Comparison of ENCODE assay signal across 8 cellular contexts in genomic region chr11:125871391-125872137, GRCh38. TPM values are rescaled to one million over a fixed set of nuclear protein-coding genes. Genes with fewer than 3 reads are reported as not detected.
DNase-seq lines count a peak whose midpoint lies in the region; ATAC-seq and TF ChIP-seq lines count a peak whose summit lies in the region.

No MANE protein-coding gene starts in this region.

- H3K27ac ChIP-seq in GM23338 (ENCODE audit: low read depth) = no peak overlapping the region

- H3K4me3 ChIP-seq in AG09309 (ENCODE audit: control insufficient read depth, low read depth, low read length) (no peak overlapping the region), GM23338 (no peak overlapping the region), fibroblast of mammary gland (ENCODE audit: control insufficient read depth, low read depth, low read length) (no peak overlapping the region)

- DNase-seq in AG09309 (ENCODE audit: low read depth) (no peak), GM23338 (ENCODE audit: low spot score) (peak; percentile 86), SKM-1 treated with dmso at 0.1 percent for 144 hours (lab: John Stamatoyannopoulos, UW; ENCODE audit: unreplicated experiment) (peak; percentile 53), fibroblast of mammary gland (ENCODE audit: low read depth) (peak; percentile 42), KG1 (lab: John Stamatoyannopoulos, UW) (no peak)

- H3K27me3 ChIP-seq in GM23338 (ENCODE audit: insufficient read depth) = no peaks in the 10 kb centered on the region

- H3K36me3 ChIP-seq in GM23338 (ENCODE audit: insufficient read depth) = no peaks in the 10 kb centered on the region; the same call in 1 of the 2 replicates

- no peak overlapping the region for H3K4me3 Mint-ChIP-seq in GM23338
- H3K4me3 Mint-ChIP-seq in stimulated activated memory B cell treated with anti-CD40 and anti-IgM and Interleukin-4, amounts not matched to agents 10 μg/mL and 1 μg/mL and 100 μg/mL, for 72 hours = no peak overlapping the region

- no peak overlapping the region for H3K27ac Mint-ChIP-seq in GM23338
- peak overlapping the region; percentile 36 for H3K27ac Mint-ChIP-seq in stimulated activated memory B cell treated with anti-CD40 and anti-IgM and Interleukin-4, amounts not matched to agents 10 μg/mL and 1 μg/mL and 100 μg/mL, for 72 hours

- H3K36me3 Mint-ChIP-seq in GM23338 (ENCODE audit: low read depth) = peaks cover 10% of the 10 kb centered on the region
- H3K36me3 Mint-ChIP-seq in stimulated activated memory B cell treated with anti-CD40 and anti-IgM and Interleukin-4, amounts not matched to agents 10 μg/mL and 1 μg/mL and 100 μg/mL, for 72 hours = peaks cover 18% of the 10 kb centered on the region

- H2AFZ ChIP-seq in GM23338 = no peak overlapping the region

- no peaks in the 10 kb centered on the region for H3K79me2 ChIP-seq in GM23338 (replicated peaks; ENCODE audit: insufficient read depth)

- H3K4me2 ChIP-seq in GM23338 = no peak overlapping the region

- peak; percentile 79 for ATAC-seq in GM23338
- ATAC-seq in stimulated activated memory B cell treated with anti-CD40 and anti-IgM and Interleukin-4, amounts not matched to agents 10 μg/mL and 1 μg/mL and 100 μg/mL, for 72 hours = no peak
- no peak for ATAC-seq in HG02970 (IDR thresholded peaks at IDR 0.05; ENCODE audit: low FRiP score, unreplicated experiment)
- ATAC-seq in GM21737 (IDR thresholded peaks at IDR 0.05; ENCODE audit: unreplicated experiment) = no peak

- H3K4me1 ChIP-seq in GM23338 (ENCODE audit: insufficient read depth) = no peaks in the 10 kb centered on the region

- no peaks in the 10 kb centered on the region for H4K20me1 ChIP-seq in GM23338 (replicated peaks; ENCODE audit: insufficient read depth)

- peaks cover 3% of the 10 kb centered on the region for H3K27me3 Mint-ChIP-seq in GM23338 (ENCODE audit: insufficient read depth, low read depth, poor library complexity)
- no peaks in the 10 kb centered on the region for H3K27me3 Mint-ChIP-seq in stimulated activated memory B cell treated with anti-CD40 and anti-IgM and Interleukin-4, amounts not matched to agents 10 μg/mL and 1 μg/mL and 100 μg/mL, for 72 hours

- no peaks in the 10 kb centered on the region for H3F3A ChIP-seq in GM23338 (replicated peaks; ENCODE audit: low read depth)

- H3K9me2 ChIP-seq in GM23338 (ENCODE audit: insufficient read depth) = no peaks in the 10 kb centered on the region

- H3K4me1 Mint-ChIP-seq in GM23338 = 0 out of 3 replicates have a peak, but pooled peaks cover 2% of the 10 kb centered on the region
- peaks cover 10% of the 10 kb centered on the region for H3K4me1 Mint-ChIP-seq in stimulated activated memory B cell treated with anti-CD40 and anti-IgM and Interleukin-4, amounts not matched to agents 10 μg/mL and 1 μg/mL and 100 μg/mL, for 72 hours

- peaks cover 14% of the 10 kb centered on the region; the same call in 2 of the 3 replicates for H3K9me3 Mint-ChIP-seq in GM23338
- peaks cover 14% of the 10 kb centered on the region for H3K9me3 Mint-ChIP-seq in stimulated activated memory B cell treated with anti-CD40 and anti-IgM and Interleukin-4, amounts not matched to agents 10 μg/mL and 1 μg/mL and 100 μg/mL, for 72 hours

- peak; percentile 67 for TF ChIP-seq CTCF in AG09309 (IDR thresholded peaks at IDR 0.05; ENCODE audit: control insufficient read depth, insufficient read depth, low read depth, low read length, missing control alignments)
- peak; percentile 78 to 89 for TF ChIP-seq CTCF in GM23338 (conservative IDR thresholded peaks at IDR 0.05; ENCODE audit: low read depth in 2 of 2)
- peak; percentile 61 for TF ChIP-seq CTCF in fibroblast of mammary gland (conservative IDR thresholded peaks at IDR 0.05; ENCODE audit: control insufficient read depth, insufficient read depth, low read depth, low read length)

TF ChIP-seq in GM23338, 12 proteins besides CTCF, POLR2A, EP300 and RAD21:
- TF ChIP-seq ETS1 (IDR thresholded peaks at IDR 0.05) (no peak), POLR2AphosphoS5 (IDR thresholded peaks at IDR 0.05; ENCODE audit: low read depth) (no peak), NANOG (IDR thresholded peaks at IDR 0.05; ENCODE audit: borderline replicate concordance) (no peak)
- TF ChIP-seq, protein P1, sequence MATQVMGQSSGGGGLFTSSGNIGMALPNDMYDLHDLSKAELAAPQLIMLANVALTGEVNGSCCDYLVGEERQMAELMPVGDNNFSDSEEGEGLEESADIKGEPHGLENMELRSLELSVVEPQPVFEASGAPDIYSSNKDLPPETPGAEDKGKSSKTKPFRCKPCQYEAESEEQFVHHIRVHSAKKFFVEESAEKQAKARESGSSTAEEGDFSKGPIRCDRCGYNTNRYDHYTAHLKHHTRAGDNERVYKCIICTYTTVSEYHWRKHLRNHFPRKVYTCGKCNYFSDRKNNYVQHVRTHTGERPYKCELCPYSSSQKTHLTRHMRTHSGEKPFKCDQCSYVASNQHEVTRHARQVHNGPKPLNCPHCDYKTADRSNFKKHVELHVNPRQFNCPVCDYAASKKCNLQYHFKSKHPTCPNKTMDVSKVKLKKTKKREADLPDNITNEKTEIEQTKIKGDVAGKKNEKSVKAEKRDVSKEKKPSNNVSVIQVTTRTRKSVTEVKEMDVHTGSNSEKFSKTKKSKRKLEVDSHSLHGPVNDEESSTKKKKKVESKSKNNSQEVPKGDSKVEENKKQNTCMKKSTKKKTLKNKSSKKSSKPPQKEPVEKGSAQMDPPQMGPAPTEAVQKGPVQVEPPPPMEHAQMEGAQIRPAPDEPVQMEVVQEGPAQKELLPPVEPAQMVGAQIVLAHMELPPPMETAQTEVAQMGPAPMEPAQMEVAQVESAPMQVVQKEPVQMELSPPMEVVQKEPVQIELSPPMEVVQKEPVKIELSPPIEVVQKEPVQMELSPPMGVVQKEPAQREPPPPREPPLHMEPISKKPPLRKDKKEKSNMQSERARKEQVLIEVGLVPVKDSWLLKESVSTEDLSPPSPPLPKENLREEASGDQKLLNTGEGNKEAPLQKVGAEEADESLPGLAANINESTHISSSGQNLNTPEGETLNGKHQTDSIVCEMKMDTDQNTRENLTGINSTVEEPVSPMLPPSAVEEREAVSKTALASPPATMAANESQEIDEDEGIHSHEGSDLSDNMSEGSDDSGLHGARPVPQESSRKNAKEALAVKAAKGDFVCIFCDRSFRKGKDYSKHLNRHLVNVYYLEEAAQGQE (IDR thresholded peaks at IDR 0.05; ENCODE audit: unreplicated experiment) = no peak

RNA-seq across cellular contexts. Expression of gene HYLS1, which starts 15.9 kb away (rescaled TPM):
- total RNA-seq in GM23338 (2014; rRNA removed; shearing (Covaris generic)) = 13.1 and 14.6 TPM in 2 replicates
- 20.7 and 25.7 TPM in 2 replicates for polyA plus RNA-seq in GM23338 (2016; fragmentation: Nextera tagmentation; extraction: Ambion mirVana)

RNA-seq across cellular contexts. Expression of gene PUS3, which starts 31.4 kb away (rescaled TPM):
- 24.1 and 35.8 TPM in 2 replicates for total RNA-seq in GM23338 (2014; rRNA removed; shearing (Covaris generic))
- polyA plus RNA-seq in GM23338 (2016; fragmentation: Nextera tagmentation; extraction: Ambion mirVana) = 12.0 and 15.8 TPM in 2 replicates

RNA-seq across cellular contexts. Expression of gene DDX25, which starts 32.7 kb away (rescaled TPM):
- 20.7 and 23.6 TPM in 2 replicates for total RNA-seq in GM23338 (2014; rRNA removed; shearing (Covaris generic))
- polyA plus RNA-seq in GM23338 (2016; fragmentation: Nextera tagmentation; extraction: Ambion mirVana) = 20.6 and 21.2 TPM in 2 replicates

RNA-seq across cellular contexts. Expression of gene PATE4, which starts 38.4 kb away (rescaled TPM):
- not detected in 2 replicates for total RNA-seq in GM23338 (2014; rRNA removed; shearing (Covaris generic))
- polyA plus RNA-seq in GM23338 (2016; fragmentation: Nextera tagmentation; extraction: Ambion mirVana) = not detected in 2 replicates

Comparison
In these comparisons a context has a peak if more than half of its experiments do, and no peak if none do; other contexts are left out.
1. DNase-seq: peak in GM23338 (single experiment), SKM-1 treated with dmso at 0.1 percent for 144 hours (single experiment) and fibroblast of mammary gland (single experiment); none in AG09309 (single experiment) and KG1 (single experiment).
2. Peak in every context shown above with its lines, with median percentiles within 50 percentile points of each other: CTCF ChIP-seq.